ENCODE assay signal across 8 cellular contexts in genomic region chr9:91758491-91758981, GRCh38.
DNase-seq lines count a peak whose midpoint lies in the region; ATAC-seq and TF ChIP-seq lines count a peak whose summit lies in the region.

No MANE protein-coding gene starts in this region.

- TF ChIP-seq CTCF in Caco-2 (IDR thresholded peaks at IDR 0.05; ENCODE audit: insufficient read depth in 1 of 2, low read depth in 1 of 2, low read length in 1 of 2, severe bottlenecking in 1 of 2, unreplicated experiment in 1 of 2) (peak; percentile 24 to 64), epithelial cell of esophagus (IDR thresholded peaks at IDR 0.05; ENCODE audit: insufficient read depth, low read depth, low read length, missing control alignments) (peak; percentile 77), sigmoid colon (IDR thresholded peaks at IDR 0.05) (peak; percentile 41 to 65 (median 56))

- peak; percentile 42 to 51 for DNase-seq in Caco-2
- peak; percentile 52 for DNase-seq in epithelial cell of esophagus (ENCODE audit: low read depth)
- peak; percentile 83 for DNase-seq in sigmoid colon
- no peak for DNase-seq in effector CD8-positive, alpha-beta T cell (lab: John Stamatoyannopoulos, UW)
- no peak for DNase-seq in substantia nigra (lab: John Stamatoyannopoulos, UW)

- no peak overlapping the region for H3K4me3 Mint-ChIP-seq in Caco-2 (ENCODE audit: unreplicated experiment)

- H3K4me1 ChIP-seq in Caco-2 (no peaks in the 10 kb centered on the region), sigmoid colon (peaks cover 0 to 15% (median 10%) of the 10 kb centered on the region in 4 donors)

- H3K9me3 ChIP-seq in Caco-2 (no peaks in the 10 kb centered on the region), sigmoid colon (no peaks in the 10 kb centered on the region)

- peaks cover 9% of the 10 kb centered on the region for H3K4me1 Mint-ChIP-seq in Caco-2 (ENCODE audit: low read depth, unreplicated experiment)

- H3K27me3 Mint-ChIP-seq in Caco-2 (ENCODE audit: insufficient read depth, unreplicated experiment), result no peaks in the 10 kb centered on the region

- peaks cover 5% of the 10 kb centered on the region for H3K36me3 Mint-ChIP-seq in Caco-2 (ENCODE audit: insufficient read depth, unreplicated experiment)

- POLR2A ChIA-PET in Caco-2 (lab: Charles Lee), result no interaction called here

- TF ChIP-seq EP300 in sigmoid colon (IDR thresholded peaks at IDR 0.05), result no peak

- H3K36me3 ChIP-seq in Caco-2 (ENCODE audit: control insufficient read depth, insufficient read depth, low read length), result no peaks in the 10 kb centered on the region
- H3K36me3 ChIP-seq in sigmoid colon, result peaks cover 3 to 31% (median 5%) of the 10 kb centered on the region in 4 donors

- H3K27ac ChIP-seq in sigmoid colon (peak overlapping the region in 2 of 4 donors; percentile 5 to 27), substantia nigra (ENCODE audit: low read depth, low read length, poor library complexity, severe bottlenecking) (no peak overlapping the region)

- WGBS in sigmoid colon, 2 donors, result 56 to 61% methylated on average over 5 of the region's 5 CpGs

- H3K4me3 ChIP-seq in Caco-2 (ENCODE audit: low read depth, low read length), result no peak overlapping the region
- no peak overlapping the region for H3K4me3 ChIP-seq in epithelial cell of esophagus (ENCODE audit: low read length)
- no peak overlapping the region for H3K4me3 ChIP-seq in sigmoid colon

- no peak for TF ChIP-seq POLR2A in sigmoid colon (IDR thresholded peaks at IDR 0.05)

- no peak overlapping the region for H3K27ac Mint-ChIP-seq in Caco-2 (ENCODE audit: unreplicated experiment)

- H3K27me3 ChIP-seq in Caco-2 (replicated peaks; ENCODE audit: control insufficient read depth, insufficient read depth, low read length), result no peaks in the 10 kb centered on the region
- no peaks in the 10 kb centered on the region for H3K27me3 ChIP-seq in sigmoid colon

- intact Hi-C loops in Caco-2 (cut with micrococcal nuclease; ENCODE audit: unreplicated experiment) (no loop called here), sigmoid colon (cut with DNase I) (loop anchor here (2.0 kb wide), 1 partner anchor 192 kb away; the partner anchor contains the start of gene ROR2)

- peak; percentile 81 for ATAC-seq in GM18907 (IDR thresholded peaks at IDR 0.05; ENCODE audit: unreplicated experiment)
- peak; percentile 74 for ATAC-seq in HG03159 (IDR thresholded peaks at IDR 0.05; ENCODE audit: unreplicated experiment)
- ATAC-seq in SK-N-SH treated with all-trans-retinoic acid at 6 μM for 48 hours, result peak; percentile 85

- BruUV-seq in Caco-2 (replicated peaks; lab: Mats Ljungman, UMichigan), result no TSS peak

- H3K9me3 Mint-ChIP-seq in Caco-2 (ENCODE audit: unreplicated experiment), result peaks cover 9% of the 10 kb centered on the region

- CTCF ChIA-PET in Caco-2 (lab: Charles Lee), result interaction anchor here (0.5 to 1.5 kb wide), 3 partner anchors 23 to 190 kb away, joined by 3 to 7 read pairs (median 6); no protein-coding TSS in a partner anchor

TF ChIP-seq in SK-N-SH treated with all-trans-retinoic acid at 6 μM for 48 hours, 23 proteins besides CTCF, POLR2A, EP300 and RAD21:
- TF ChIP-seq TOX (CRISPR knock-in tag; IDR thresholded peaks at IDR 0.05; ENCODE audit: borderline replicate concordance) (no peak), ZC3H10 (CRISPR knock-in tag; IDR thresholded peaks at IDR 0.05) (no peak)

Comparison
In these comparisons a context has a peak if more than half of its experiments do, and no peak if none do; other contexts are left out.
1. DNase-seq: peak in Caco-2 (2 of 2), epithelial cell of esophagus (single experiment) and sigmoid colon (single experiment); none in effector CD8-positive, alpha-beta T cell (single experiment) and substantia nigra (0 of 49).
2. Peak in every context shown above with its lines, with median percentiles within 50 percentile points of each other: CTCF ChIP-seq and ATAC-seq.